Comparison of ENCODE assay signal across 1 cellular context in genomic region chr7:155305251-155305904, GRCh38.
TF ChIP-seq lines count a peak whose summit lies in the region.

No MANE protein-coding gene starts in this region.

TF ChIP-seq in K562, 482 proteins besides CTCF, POLR2A, EP300 and RAD21:
- TF ChIP-seq ZSCAN29 (IDR thresholded peaks at IDR 0.05): no peak
- peak; percentile 67 for TF ChIP-seq POLR2AphosphoS2 (IDR thresholded peaks at IDR 0.05; ENCODE audit: low read length)
- no peak for TF ChIP-seq MCM5 (IDR thresholded peaks at IDR 0.05; ENCODE audit: low read depth)
- TF ChIP-seq HSF4 (CRISPR knock-in tag; IDR thresholded peaks at IDR 0.05; ENCODE audit: borderline replicate concordance): no peak
- no peak for TF ChIP-seq ATF6 (CRISPR knock-in tag; IDR thresholded peaks at IDR 0.05)
- TF ChIP-seq POLR2AphosphoS5 (IDR thresholded peaks at IDR 0.05; ENCODE audit: control insufficient read depth, insufficient read depth, low read depth, low read length): peak; percentile 38; the same call in 1 of the 2 replicates
- peak; percentile 35; the same call in 1 of the 2 replicates for TF ChIP-seq PML (IDR thresholded peaks at IDR 0.05; ENCODE audit: low read length)
- no peak for TF ChIP-seq ZNF23 (CRISPR knock-in tag; IDR thresholded peaks at IDR 0.05)
